ENCODE assay signal across 1 cellular context in genomic region chr12:57632369-57632897, GRCh38.
TF ChIP-seq lines count a peak whose summit lies in the region.

No MANE protein-coding gene starts in this region.

TF ChIP-seq in H1, 55 proteins besides CTCF, POLR2A, EP300 and RAD21:
- TF ChIP-seq MAX (IDR thresholded peaks at IDR 0.05) = no peak
- peak; percentile 84 for TF ChIP-seq SUZ12 (IDR thresholded peaks at IDR 0.05; ENCODE audit: low read length)
- TF ChIP-seq KDM4A (IDR thresholded peaks at IDR 0.05; ENCODE audit: low read depth, low read length, severe bottlenecking) = peak; percentile 84
- peak; percentile 35 for TF ChIP-seq RNF2 (IDR thresholded peaks at IDR 0.05; ENCODE audit: borderline replicate concordance, low read depth, low read length, missing control alignments, poor library complexity, severe bottlenecking)
- no peak for TF ChIP-seq SP4 (IDR thresholded peaks at IDR 0.05; ENCODE audit: low read length)
- TF ChIP-seq CHD7 (IDR thresholded peaks at IDR 0.05; ENCODE audit: insufficient replicate concordance, low read length) = no peak
- peak; percentile 86 for TF ChIP-seq EZH2 (IDR thresholded peaks at IDR 0.05; ENCODE audit: low read depth, low read length, severe bottlenecking)
- no peak for TF ChIP-seq SIX5 (IDR thresholded peaks at IDR 0.05; ENCODE audit: low read depth, low read length)
